Comparison of ENCODE assay signal across 8 cellular contexts in the genomic region with DNA sequence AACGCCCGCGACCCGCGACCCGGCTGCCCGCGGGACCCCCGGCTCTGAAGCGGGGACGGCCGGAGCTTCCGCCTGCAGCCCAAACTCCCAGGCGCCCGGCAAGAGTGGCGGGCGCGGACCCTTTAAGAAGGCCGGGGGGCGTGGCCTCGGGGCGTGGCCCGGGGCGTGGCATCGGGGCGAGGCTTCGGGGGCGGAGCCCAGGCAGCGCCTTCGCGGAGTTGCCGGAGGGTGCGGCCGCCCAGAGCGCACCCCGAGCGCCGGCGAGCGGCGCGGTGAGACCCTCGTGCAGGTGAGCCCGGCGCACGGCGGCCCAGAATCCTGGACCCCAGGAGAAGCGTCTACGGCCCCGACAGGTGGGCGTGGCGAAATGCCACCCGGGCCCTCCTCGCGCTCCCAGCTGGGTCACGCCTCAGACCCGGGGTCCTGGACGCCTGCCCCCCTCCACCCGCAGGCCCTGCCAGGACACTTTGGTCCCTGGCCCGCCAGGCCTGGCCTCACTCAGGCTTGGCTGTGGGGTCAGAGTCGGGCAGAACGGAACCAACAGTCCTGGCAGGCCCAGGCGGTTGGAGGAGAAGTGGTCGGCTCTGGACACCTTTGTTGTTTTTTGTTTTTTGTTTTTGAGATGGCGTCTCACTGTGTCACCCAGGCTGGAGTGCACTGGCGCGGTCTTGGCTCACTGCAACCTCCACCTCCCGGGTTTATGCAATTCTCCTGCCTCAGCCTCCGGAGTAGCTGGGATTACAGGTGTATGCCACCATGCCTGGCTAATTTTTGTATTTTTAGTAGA. TPM values are rescaled to one million over a fixed set of nuclear protein-coding genes. Genes with fewer than 3 reads are reported as not detected.
DNase-seq lines count a peak whose midpoint lies in the region; ATAC-seq and TF ChIP-seq lines count a peak whose summit lies in the region.

No MANE protein-coding gene starts in this region.

- H3K4me3 ChIP-seq in OCI-LY1 (ENCODE audit: low read depth, low read length, poor library complexity, severe bottlenecking), result peak overlapping the region; percentile 63

- peak overlapping the region; percentile 26 for H3K27ac Mint-ChIP-seq in activated T-cell treated with anti-CD3 and anti-CD28 coated beads, Interleukin-2, amount 50 U/mL, for 24 hours
- peak overlapping the region in 4 of 10 donors; percentile 43 to 71 (median 62) for H3K27ac Mint-ChIP-seq in naive thymus-derived CD8-positive, alpha-beta T cell
- H3K27ac Mint-ChIP-seq in stimulated activated memory B cell treated with anti-CD40 and anti-IgM and Interleukin-4, amounts not matched to agents 10 μg/mL and 1 μg/mL and 100 μg/mL, for 72 hours, result peak overlapping the region; percentile 63

- no peak overlapping the region for H2AFZ ChIP-seq in OCI-LY1 (ENCODE audit: low read length)

- no peaks in the 10 kb centered on the region for H3K27me3 ChIP-seq in OCI-LY1 (ENCODE audit: insufficient read depth, low read length)

- no peaks in the 10 kb centered on the region for H3K9me3 ChIP-seq in OCI-LY1 (ENCODE audit: low read length)

- peak overlapping the region; percentile 56 for H3K9ac ChIP-seq in OCI-LY1 (ENCODE audit: low read length)

- H3K9me3 Mint-ChIP-seq in activated T-cell treated with anti-CD3 and anti-CD28 coated beads, Interleukin-2, amount 50 U/mL, for 24 hours, result no peaks in the 10 kb centered on the region
- H3K9me3 Mint-ChIP-seq in naive thymus-derived CD8-positive, alpha-beta T cell, result no peaks in the 10 kb centered on the region
- no peaks in the 10 kb centered on the region for H3K9me3 Mint-ChIP-seq in stimulated activated memory B cell treated with anti-CD40 and anti-IgM and Interleukin-4, amounts not matched to agents 10 μg/mL and 1 μg/mL and 100 μg/mL, for 72 hours

- no peaks in the 10 kb centered on the region for H3K79me2 ChIP-seq in OCI-LY1 (ENCODE audit: insufficient read depth, low read length)

- ATAC-seq in GM19324 (IDR thresholded peaks at IDR 0.05; ENCODE audit: low FRiP score, unreplicated experiment) (peak; percentile 73), HG03469 (IDR thresholded peaks at IDR 0.05; ENCODE audit: unreplicated experiment) (peak; percentile 33)
- ATAC-seq in naive thymus-derived CD8-positive, alpha-beta T cell, result peak; percentile 70 to 73
- peak; percentile 78 for ATAC-seq in stimulated activated memory B cell treated with anti-CD40 and anti-IgM and Interleukin-4, amounts not matched to agents 10 μg/mL and 1 μg/mL and 100 μg/mL, for 72 hours

- H3K9me2 ChIP-seq in OCI-LY1 (ENCODE audit: low read depth, low read length), result no peaks in the 10 kb centered on the region

- peaks cover 42% of the 10 kb centered on the region for H3K4me1 Mint-ChIP-seq in activated T-cell treated with anti-CD3 and anti-CD28 coated beads, Interleukin-2, amount 50 U/mL, for 24 hours (ENCODE audit: low read depth)
- peaks cover 10 to 33% (median 24%) of the 10 kb centered on the region in 4 donors for H3K4me1 Mint-ChIP-seq in naive thymus-derived CD8-positive, alpha-beta T cell
- H3K4me1 Mint-ChIP-seq in stimulated activated memory B cell treated with anti-CD40 and anti-IgM and Interleukin-4, amounts not matched to agents 10 μg/mL and 1 μg/mL and 100 μg/mL, for 72 hours, result peaks cover 54% of the 10 kb centered on the region

- peaks cover 18% of the 10 kb centered on the region for H3K36me3 Mint-ChIP-seq in activated T-cell treated with anti-CD3 and anti-CD28 coated beads, Interleukin-2, amount 50 U/mL, for 24 hours (ENCODE audit: low read depth)
- H3K36me3 Mint-ChIP-seq in naive thymus-derived CD8-positive, alpha-beta T cell, result no peaks in the 10 kb centered on the region
- peaks cover 15% of the 10 kb centered on the region for H3K36me3 Mint-ChIP-seq in stimulated activated memory B cell treated with anti-CD40 and anti-IgM and Interleukin-4, amounts not matched to agents 10 μg/mL and 1 μg/mL and 100 μg/mL, for 72 hours

- H4K20me1 ChIP-seq in OCI-LY1 (ENCODE audit: insufficient read depth, low read length), result no peaks in the 10 kb centered on the region

- no peaks in the 10 kb centered on the region for H3F3A ChIP-seq in OCI-LY1 (ENCODE audit: insufficient read depth, low read length)

- peaks cover 33% of the 10 kb centered on the region for H3K27me3 Mint-ChIP-seq in activated T-cell treated with anti-CD3 and anti-CD28 coated beads, Interleukin-2, amount 50 U/mL, for 24 hours
- peaks cover 0 to 32% (median 9%) of the 10 kb centered on the region in 5 donors for H3K27me3 Mint-ChIP-seq in naive thymus-derived CD8-positive, alpha-beta T cell
- peaks cover 61% of the 10 kb centered on the region for H3K27me3 Mint-ChIP-seq in stimulated activated memory B cell treated with anti-CD40 and anti-IgM and Interleukin-4, amounts not matched to agents 10 μg/mL and 1 μg/mL and 100 μg/mL, for 72 hours

- peak overlapping the region; percentile 85 for H3K4me3 Mint-ChIP-seq in activated T-cell treated with anti-CD3 and anti-CD28 coated beads, Interleukin-2, amount 50 U/mL, for 24 hours
- H3K4me3 Mint-ChIP-seq in naive thymus-derived CD8-positive, alpha-beta T cell, result peak overlapping the region; percentile 61 to 85 (median 78)
- peak overlapping the region; percentile 77 for H3K4me3 Mint-ChIP-seq in stimulated activated memory B cell treated with anti-CD40 and anti-IgM and Interleukin-4, amounts not matched to agents 10 μg/mL and 1 μg/mL and 100 μg/mL, for 72 hours

- DNase-seq in CD1c-positive myeloid dendritic cell (ENCODE audit: extremely low spot score) (peak; percentile 94), fibroblast of gingiva (ENCODE audit: low read depth) (peak; percentile 59)
- DNase-seq in activated T-cell treated with anti-CD3 and anti-CD28 coated beads, Interleukin-2, amount 50 U/mL, for 24 hours, result peak; percentile 99
- peak; percentile 78 to 94 (median 93) for DNase-seq in naive thymus-derived CD8-positive, alpha-beta T cell

- H3K36me3 ChIP-seq in OCI-LY1 (ENCODE audit: insufficient read depth, low read length), result no peaks in the 10 kb centered on the region

- H3K4me2 ChIP-seq in OCI-LY1 (ENCODE audit: low read length), result peak overlapping the region; percentile 80

- POLR2A ChIA-PET in naive thymus-derived CD8-positive, alpha-beta T cell (lab: Charles Lee), result interaction anchor here (1.3 to 2.3 kb wide), 4 partner anchors 10 to 45 kb away, joined by 3 to 12 read pairs (median 8); a partner anchor contains a TSS

- peaks cover 4% of the 10 kb centered on the region for H3K4me1 ChIP-seq in OCI-LY1 (ENCODE audit: insufficient read depth, low read length, severe bottlenecking)

- H3K27ac ChIP-seq in OCI-LY1 (ENCODE audit: low read depth, low read length, poor library complexity, severe bottlenecking), result no peak overlapping the region

- TF ChIP-seq CTCF in OCI-LY1 (IDR thresholded peaks at IDR 0.05; ENCODE audit: low read length), result no peak

RNA-seq across cellular contexts. Expression of a gene that starts 14.4 kb away (rescaled TPM):
- not detected for total RNA-seq in naive thymus-derived CD8-positive, alpha-beta T cell
- polyA plus RNA-seq in naive thymus-derived CD8-positive, alpha-beta T cell, result not detected

RNA-seq across cellular contexts. Expression of a gene that starts 39.8 kb away (rescaled TPM):
- total RNA-seq in naive thymus-derived CD8-positive, alpha-beta T cell, result 1 to 10 TPM; 6.2 to 6.4 TPM
- polyA plus RNA-seq in naive thymus-derived CD8-positive, alpha-beta T cell, result under 1 TPM; 0.15 to 0.71 (median 0.47) TPM

RNA-seq across cellular contexts. Expression of a gene that starts 46.4 kb away (rescaled TPM):
- total RNA-seq in naive thymus-derived CD8-positive, alpha-beta T cell, result 10 to 100 TPM; 30.3 to 30.7 TPM
- 100 to 1,000 TPM; 133 to 220 (median 217) TPM for polyA plus RNA-seq in naive thymus-derived CD8-positive, alpha-beta T cell

RNA-seq across cellular contexts. Expression of a gene that starts 56.2 kb away (rescaled TPM):
- total RNA-seq in naive thymus-derived CD8-positive, alpha-beta T cell, result 10 to 100 TPM; 24.9 to 26.5 TPM
- 10 to 100 TPM in 1 of 3 donors, 1 to 10 TPM in 2; 3.2 to 10.7 (median 6.2) TPM for polyA plus RNA-seq in naive thymus-derived CD8-positive, alpha-beta T cell

RNA-seq across cellular contexts. Expression of a gene that starts 59.8 kb away (rescaled TPM):
- not detected for total RNA-seq in naive thymus-derived CD8-positive, alpha-beta T cell
- under 1 TPM in 1 of 3 donors, not detected in 2; 0.85 TPM for polyA plus RNA-seq in naive thymus-derived CD8-positive, alpha-beta T cell
